9 cellular contexts compared by ENCODE assay signal in genomic region chr7:84025332-84025927, GRCh38.
DNase-seq lines count a peak whose midpoint lies in the region; ATAC-seq and TF ChIP-seq lines count a peak whose summit lies in the region.
"Had no signal": no experiment of that assay in that cellular context is flagged by ENCODE, and none has a peak within 500 bp of the region (broad histone marks: within the 10 kb centered on the region; RNA-seq: fewer than 3 reads in every experiment).

No MANE protein-coding gene starts in this region.

- no peak for TF ChIP-seq CTCF in RWPE1 (conservative IDR thresholded peaks at IDR 0.05; ENCODE audit: low read depth)
- TF ChIP-seq CTCF in fibroblast of mammary gland (conservative IDR thresholded peaks at IDR 0.05; ENCODE audit: control insufficient read depth, insufficient read depth, low read depth, low read length): no peak
- no peak for TF ChIP-seq CTCF in CD14-positive monocyte (IDR thresholded peaks at IDR 0.05)

- no peaks in the 10 kb centered on the region for H3K4me1 ChIP-seq in trophoblast cell (ENCODE audit: control insufficient read depth in 1 of 2, insufficient read depth in 2 of 2, low read length in 2 of 2)

- H4K8ac ChIP-seq in trophoblast cell (ENCODE audit: low read depth, low read length): no peak overlapping the region

- H3K27me3 Mint-ChIP-seq in CD14-positive monocyte (ENCODE audit: low read depth in 3 of 3): peaks cover 0 to 2% (median 0%) of the 10 kb centered on the region in 3 donors

- H2BK12ac ChIP-seq in trophoblast cell (ENCODE audit: low read length): no peak overlapping the region

- POLR2A ChIA-PET in RWPE1 (lab: Yijun Ruan, JAX; ENCODE audit: low non-redundant PET): no interaction called here

- no peak overlapping the region for H3K14ac ChIP-seq in trophoblast cell (ENCODE audit: low read length)

- no peak overlapping the region for H3K27ac Mint-ChIP-seq in CD14-positive monocyte

- H2AK5ac ChIP-seq in trophoblast cell (ENCODE audit: low read length): no peak overlapping the region

- ATAC-seq in HG03175 (IDR thresholded peaks at IDR 0.05; ENCODE audit: unreplicated experiment): no peak

- no peaks in the 10 kb centered on the region for H3K36me3 Mint-ChIP-seq in CD14-positive monocyte

- intact Hi-C loops in CD14-positive monocyte (cut with micrococcal nuclease): no loop called here

- no peak overlapping the region for H3K4me3 Mint-ChIP-seq in CD14-positive monocyte

- H3K79me2 ChIP-seq in trophoblast cell (ENCODE audit: control insufficient read depth, insufficient read depth, low read length, poor library complexity): no peaks in the 10 kb centered on the region

- CTCF ChIA-PET in RWPE1 (lab: Yijun Ruan, JAX): no interaction called here

- H3K9me3 ChIP-seq in trophoblast cell (ENCODE audit: insufficient read depth, low read depth, low read length): no peaks in the 10 kb centered on the region

- H3K27me3 ChIP-seq in trophoblast cell (ENCODE audit: insufficient read depth, low read length): no peaks in the 10 kb centered on the region

- H3K27ac ChIP-seq in RWPE1: no peak overlapping the region
- peak overlapping the region; percentile 66 for H3K27ac ChIP-seq in trophoblast cell (ENCODE audit: low read depth, low read length)

- no peak overlapping the region for H4K91ac ChIP-seq in trophoblast cell (ENCODE audit: low read depth, low read length)

- peaks cover 0 to 6% (median 3%) of the 10 kb centered on the region in 7 donors for H3K9me3 Mint-ChIP-seq in CD14-positive monocyte

- H3K23ac ChIP-seq in trophoblast cell (ENCODE audit: low read length): no peak overlapping the region

- no CpG with 5 or more reads among the region's 3 CpGs for WGBS in trophoblast cell (ENCODE audit: extremely low coverage, insufficient coverage, insufficient read length)

- no peaks in the 10 kb centered on the region for H3K36me3 ChIP-seq in trophoblast cell (ENCODE audit: control insufficient read depth in 1 of 2, insufficient read depth in 2 of 2, low read length in 2 of 2)

- no peaks in the 10 kb centered on the region for H3K4me1 Mint-ChIP-seq in CD14-positive monocyte

- H3K4me3 ChIP-seq in fibroblast of mammary gland (ENCODE audit: control insufficient read depth, low read depth, low read length) (no peak overlapping the region), trophoblast cell (ENCODE audit: low read depth, low read length) (no peak overlapping the region)

- H3K18ac ChIP-seq in trophoblast cell (ENCODE audit: low read length): no peak overlapping the region

- DNase-seq in GM04503 (ENCODE audit: low read depth) (peak; percentile 99), RWPE1 (ENCODE audit: low spot score) (peak; percentile 41), fibroblast of mammary gland (ENCODE audit: low read depth) (peak; percentile 94), trophoblast cell (peak in 1 of 2 donors; percentile 31), CD14-positive monocyte (ENCODE audit: low spot score) (no peak), RKO (ENCODE audit: low spot score) (no peak)
- DNase-seq in effector CD8-positive, alpha-beta T cell (lab: John Stamatoyannopoulos, UW): no peak
- DNase-seq: activated T-cell treated with anti-CD3 and anti-CD28 coated beads, Interleukin-2, amount 50 U/mL, for 48 hours had no signal

- no peak overlapping the region for H2AFZ ChIP-seq in trophoblast cell (ENCODE audit: insufficient read depth, low read length, poor library complexity)

- no peak overlapping the region for H3K9ac ChIP-seq in trophoblast cell (ENCODE audit: low read length)

- peaks cover 2% of the 10 kb centered on the region for H3K79me1 ChIP-seq in trophoblast cell (ENCODE audit: low read length)

- H4K12ac ChIP-seq in trophoblast cell (ENCODE audit: low read depth, low read length): no peak overlapping the region

- peak overlapping the region; percentile 23 for H3K4me2 ChIP-seq in trophoblast cell (ENCODE audit: low read length)

- H2BK5ac ChIP-seq in trophoblast cell (ENCODE audit: low read depth, low read length, poor library complexity): no peak overlapping the region

- H2BK120ac ChIP-seq in trophoblast cell (ENCODE audit: insufficient read depth, low read length, poor library complexity): no peak overlapping the region

- H3K4ac ChIP-seq in trophoblast cell (ENCODE audit: low read depth, low read length): no peak overlapping the region

Comparison
In these comparisons a context has a peak if more than half of its experiments do, and no peak if none do; other contexts are left out.
1. DNase-seq: peak in GM04503 (single experiment), RWPE1 (single experiment) and fibroblast of mammary gland (single experiment); none in CD14-positive monocyte (single experiment), effector CD8-positive, alpha-beta T cell (single experiment) and RKO (single experiment).